ENCODE assay signal across 9 cellular contexts in the genomic region with DNA sequence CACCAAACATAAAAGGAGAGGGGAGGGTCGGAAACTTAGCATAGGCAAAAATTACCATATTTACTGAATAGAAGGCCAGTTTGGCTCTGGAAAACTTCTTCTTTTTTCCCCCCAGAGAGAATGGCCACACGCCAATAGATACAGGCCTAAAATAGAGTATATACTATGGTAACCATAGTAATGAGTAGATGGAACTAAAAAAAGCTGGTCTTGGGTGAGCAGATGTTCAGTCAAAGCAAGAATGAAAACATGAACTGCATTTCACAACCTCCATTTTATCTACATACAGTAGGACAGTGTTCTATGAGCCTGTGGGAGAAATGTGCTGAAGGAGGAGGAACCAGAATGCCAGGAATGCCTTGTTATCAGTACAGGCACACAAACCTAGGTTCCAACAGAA.
DNase-seq lines count a peak whose midpoint lies in the region; ATAC-seq lines count a peak whose summit lies in the region.
"Had no signal": no experiment of that assay in that cellular context is flagged by ENCODE, and none has a peak within 500 bp of the region (broad histone marks: within the 10 kb centered on the region; RNA-seq: fewer than 3 reads in every experiment).

No MANE protein-coding gene starts in this region.

- intact Hi-C loops in activated T-helper 2 cell treated with anti-CD3 and anti-CD28 coated beads, Interferon-gamma antibody, Interleukin-2, Interleukin-4, amounts not matched to agents 10 μg/mL and 5 μg/mL and 100 μg/mL, durations not matched to agents 14 hours and 24 hours and 36 hours (cut with micrococcal nuclease), result no loop called here
- intact Hi-C loops in activated CD4-positive, alpha-beta T cell treated with anti-CD3 and anti-CD28 coated beads, Interleukin-2, amount 10 ng/mL, durations not matched to agents 24 days and 14 days (cut with micrococcal nuclease), result no loop called here

- no peaks in the 10 kb centered on the region for H3K4me1 Mint-ChIP-seq in effector memory CD8-positive, alpha-beta T cell (ENCODE audit: low read depth in 2 of 2)
- H3K4me1 Mint-ChIP-seq in activated T-helper 2 cell treated with anti-CD3 and anti-CD28 coated beads, Interferon-gamma antibody, Interleukin-2, Interleukin-4, amounts not matched to agents 10 μg/mL and 5 μg/mL and 100 μg/mL, durations not matched to agents 14 hours and 24 hours and 36 hours (ENCODE audit: low read depth), result no peaks in the 10 kb centered on the region
- no peaks in the 10 kb centered on the region for H3K4me1 Mint-ChIP-seq in activated CD4-positive, alpha-beta T cell treated with anti-CD3 and anti-CD28 coated beads, Interleukin-2, amount 10 ng/mL, durations not matched to agents 24 days and 14 days

- H3K4me3 Mint-ChIP-seq in effector memory CD8-positive, alpha-beta T cell, result no peak overlapping the region
- H3K4me3 Mint-ChIP-seq in activated T-helper 2 cell treated with anti-CD3 and anti-CD28 coated beads, Interferon-gamma antibody, Interleukin-2, Interleukin-4, amounts not matched to agents 10 μg/mL and 5 μg/mL and 100 μg/mL, durations not matched to agents 14 hours and 24 hours and 36 hours (ENCODE audit: low read depth), result no peak overlapping the region
- no peak overlapping the region for H3K4me3 Mint-ChIP-seq in activated CD4-positive, alpha-beta T cell treated with anti-CD3 and anti-CD28 coated beads, Interleukin-2, amount 10 ng/mL, durations not matched to agents 24 days and 14 days

- peak; percentile 99 for ATAC-seq in GM18858 (IDR thresholded peaks at IDR 0.05; ENCODE audit: unreplicated experiment)
- peak; percentile 97 for ATAC-seq in HG02973 (IDR thresholded peaks at IDR 0.05; ENCODE audit: unreplicated experiment)
- ATAC-seq in effector memory CD8-positive, alpha-beta T cell (replicated peaks), result no peak

- DNase-seq in NOMO-1 treated with dmso at 0.1 percent for 144 hours (lab: John Stamatoyannopoulos, UW; ENCODE audit: unreplicated experiment) (peak; percentile 91), islet precursor cell (peak; percentile 54), DMS153 treated with DMSO at 0.1 percent for 48 hours (lab: John Stamatoyannopoulos, UW; ENCODE audit: unreplicated experiment) (no peak)
- DNase-seq in effector memory CD8-positive, alpha-beta T cell, result no peak
- no peak for DNase-seq in activated T-helper 2 cell treated with anti-CD3 and anti-CD28 coated beads, Interferon-gamma antibody, Interleukin-2, Interleukin-4, amounts not matched to agents 10 μg/mL and 5 μg/mL and 100 μg/mL, durations not matched to agents 14 hours and 24 hours and 36 hours (ENCODE audit: low spot score)
- no peak for DNase-seq in activated CD4-positive, alpha-beta T cell treated with anti-CD3 and anti-CD28 coated beads, Interleukin-2, amount 10 ng/mL, durations not matched to agents 24 days and 14 days
- DNase-seq: occipital lobe had no signal

- H3K9me3 Mint-ChIP-seq in effector memory CD8-positive, alpha-beta T cell, result peaks cover 5 to 9% of the 10 kb centered on the region in 2 donors
- H3K9me3 Mint-ChIP-seq in activated T-helper 2 cell treated with anti-CD3 and anti-CD28 coated beads, Interferon-gamma antibody, Interleukin-2, Interleukin-4, amounts not matched to agents 10 μg/mL and 5 μg/mL and 100 μg/mL, durations not matched to agents 14 hours and 24 hours and 36 hours, result no peaks in the 10 kb centered on the region
- no peaks in the 10 kb centered on the region for H3K9me3 Mint-ChIP-seq in activated CD4-positive, alpha-beta T cell treated with anti-CD3 and anti-CD28 coated beads, Interleukin-2, amount 10 ng/mL, durations not matched to agents 24 days and 14 days

- H3K36me3 Mint-ChIP-seq in effector memory CD8-positive, alpha-beta T cell (ENCODE audit: insufficient read depth), result no peaks in the 10 kb centered on the region
- H3K36me3 Mint-ChIP-seq in activated T-helper 2 cell treated with anti-CD3 and anti-CD28 coated beads, Interferon-gamma antibody, Interleukin-2, Interleukin-4, amounts not matched to agents 10 μg/mL and 5 μg/mL and 100 μg/mL, durations not matched to agents 14 hours and 24 hours and 36 hours (ENCODE audit: low read depth), result no peaks in the 10 kb centered on the region
- H3K36me3 Mint-ChIP-seq in activated CD4-positive, alpha-beta T cell treated with anti-CD3 and anti-CD28 coated beads, Interleukin-2, amount 10 ng/mL, durations not matched to agents 24 days and 14 days (ENCODE audit: low read depth), result no peaks in the 10 kb centered on the region

- H3K27ac Mint-ChIP-seq in effector memory CD8-positive, alpha-beta T cell, result no peak overlapping the region
- no peak overlapping the region for H3K27ac Mint-ChIP-seq in activated T-helper 2 cell treated with anti-CD3 and anti-CD28 coated beads, Interferon-gamma antibody, Interleukin-2, Interleukin-4, amounts not matched to agents 10 μg/mL and 5 μg/mL and 100 μg/mL, durations not matched to agents 14 hours and 24 hours and 36 hours
- no peak overlapping the region for H3K27ac Mint-ChIP-seq in activated CD4-positive, alpha-beta T cell treated with anti-CD3 and anti-CD28 coated beads, Interleukin-2, amount 10 ng/mL, durations not matched to agents 24 days and 14 days

- H3K27me3 Mint-ChIP-seq in effector memory CD8-positive, alpha-beta T cell, result no peaks in the 10 kb centered on the region
- H3K27me3 Mint-ChIP-seq in activated T-helper 2 cell treated with anti-CD3 and anti-CD28 coated beads, Interferon-gamma antibody, Interleukin-2, Interleukin-4, amounts not matched to agents 10 μg/mL and 5 μg/mL and 100 μg/mL, durations not matched to agents 14 hours and 24 hours and 36 hours (ENCODE audit: low read depth), result no peaks in the 10 kb centered on the region
- H3K27me3 Mint-ChIP-seq in activated CD4-positive, alpha-beta T cell treated with anti-CD3 and anti-CD28 coated beads, Interleukin-2, amount 10 ng/mL, durations not matched to agents 24 days and 14 days, result no peaks in the 10 kb centered on the region

Comparison
In these comparisons a context has a peak if more than half of its experiments do, and no peak if none do; other contexts are left out.
1. DNase-seq: peak in NOMO-1 treated with dmso at 0.1 percent for 144 hours (single experiment) and islet precursor cell (single experiment); none in effector memory CD8-positive, alpha-beta T cell (0 of 3), activated T-helper 2 cell treated with anti-CD3 and anti-CD28 coated beads, Interferon-gamma antibody, Interleukin-2, Interleukin-4, amounts not matched to agents 10 μg/mL and 5 μg/mL and 100 μg/mL, durations not matched to agents 14 hours and 24 hours and 36 hours (single experiment), DMS153 treated with DMSO at 0.1 percent for 48 hours (single experiment) and activated CD4-positive, alpha-beta T cell treated with anti-CD3 and anti-CD28 coated beads, Interleukin-2, amount 10 ng/mL, durations not matched to agents 24 days and 14 days (single experiment).